ENCODE assay signal across 8 cellular contexts in genomic region chr17:76241205-76241539, GRCh38. TPM values are rescaled to one million over a fixed set of nuclear protein-coding genes. Genes with fewer than 3 reads are reported as not detected.
DNase-seq lines count a peak whose midpoint lies in the region; ATAC-seq, FAIRE-seq and TF ChIP-seq lines count a peak whose summit lies in the region.

No MANE protein-coding gene starts in this region.

- SMC1A ChIA-PET in GM12878 (lab: Charles Lee; ENCODE audit: uncharacterized antibody, unreplicated experiment): no interaction called here

- DNase-seq in GM12878 (ENCODE audit: low read depth, low spot score) (no peak), left lung (peak in 1 of 2 donors; percentile 76), substantia nigra (lab: John Stamatoyannopoulos, UW) (peak in 4 of 49 donors; percentile 16 to 56 (median 32)), urothelium cell line (ENCODE audit: low spot score) (no peak), hepatic stellate cell (ENCODE audit: low spot score) (no peak), NCI-H1048 (lab: John Stamatoyannopoulos, UW) (no peak)

- ATAC-seq in GM12878 (no peak), left lung (peak; percentile 17), HG03196 (IDR thresholded peaks at IDR 0.05; ENCODE audit: unreplicated experiment) (no peak)

- POLR2A ChIA-PET in GM12878 (lab: Charles Lee): interaction anchor here (16.9 kb wide), 1 partner anchor 25 kb away, joined by 341 read pairs; the partner anchor contains the start of gene UBALD2

- WGBS in HUES64: 29% methylated on average over 12 of the region's 12 CpGs
- 59% methylated on average over 12 of the region's 12 CpGs for WGBS in GM12878 (ENCODE audit: insufficient coverage, insufficient replicate concordance, low lambda C conversion rate, missing lambda C conversion rate)

- in situ Hi-C loops in GM12878 (cut with MboI): no loop called here

- no peaks in the 10 kb centered on the region for H4K20me1 ChIP-seq in GM12878 (ENCODE audit: control insufficient read depth, insufficient read depth)

- no peak overlapping the region; the same call in 1 of the 2 replicates for H3K27ac ChIP-seq in HUES64 (ENCODE audit: low read depth, low read length)
- no peak overlapping the region for H3K27ac ChIP-seq in GM12878 (ENCODE audit: control insufficient read depth, insufficient read depth)
- H3K27ac ChIP-seq in left lung: no peak overlapping the region
- H3K27ac ChIP-seq in substantia nigra (ENCODE audit: low read depth, low read length, poor library complexity, severe bottlenecking): peak overlapping the region; percentile 61

- TF ChIP-seq CTCF in GM12878 (IDR thresholded peaks at IDR 0.05 in 2 of 3, conservative IDR thresholded peaks at IDR 0.05 in 1 of 3; ENCODE audit: control insufficient read depth in 2 of 3, extremely low read depth in 1 of 3, insufficient read depth in 1 of 3, low read depth in 3 of 3, low read length in 3 of 3): no peak
- no peak for TF ChIP-seq CTCF in left lung (IDR thresholded peaks at IDR 0.05)

- H3K9me3 ChIP-seq in HUES64 (ENCODE audit: insufficient read depth, low read depth, low read length): no peaks in the 10 kb centered on the region
- H3K9me3 ChIP-seq in GM12878 (replicated peaks; ENCODE audit: control insufficient read depth, insufficient read depth, low read length): no peaks in the 10 kb centered on the region
- H3K9me3 ChIP-seq in left lung: no peaks in the 10 kb centered on the region

- FAIRE-seq in GM12878 (lab: Jason Lieb, UNC) (no peak), urothelium cell line (lab: Jason Lieb, UNC) (no peak)

- H3K4me1 ChIP-seq in HUES64 (ENCODE audit: insufficient read depth, low read length) (peaks cover 2% of the 10 kb centered on the region; the same call in 1 of the 2 replicates), GM12878 (ENCODE audit: control insufficient read depth, insufficient read depth, low read length) (peaks cover 25% of the 10 kb centered on the region), left lung (peaks cover 12 to 16% of the 10 kb centered on the region in 2 donors)

- RAD21 ChIA-PET in GM12878 (lab: Charles Lee; ENCODE audit: unreplicated experiment): interaction anchor here (0.8 kb wide), 1 partner anchor 32 kb away, joined by 3 read pairs; no protein-coding TSS in a partner anchor

- TF ChIP-seq EP300 in GM12878 (IDR thresholded peaks at IDR 0.05; ENCODE audit: borderline replicate concordance in 1 of 2, control insufficient read depth in 1 of 2, low read depth in 2 of 2, low read length in 2 of 2): no peak

- H3K36me3 ChIP-seq in HUES64 (ENCODE audit: insufficient read depth, low read length): no peaks in the 10 kb centered on the region
- no peaks in the 10 kb centered on the region for H3K36me3 ChIP-seq in GM12878 (ENCODE audit: control insufficient read depth in 2 of 2, insufficient read depth in 2 of 2, low read length in 1 of 2)
- no peaks in the 10 kb centered on the region for H3K36me3 ChIP-seq in left lung

- intact Hi-C loops in GM12878 (cut with micrococcal nuclease; ENCODE audit: unreplicated experiment): no loop called here
- intact Hi-C loops in left lung (cut with DNase I): no loop called here

- no peak overlapping the region for H2AFZ ChIP-seq in GM12878 (ENCODE audit: control insufficient read depth, low read depth, low read length)

- no TSS peak for BruUV-seq in GM12878 (replicated peaks; lab: Mats Ljungman, UMichigan)

- peak overlapping the region; percentile 99 for H3K4me2 ChIP-seq in GM12878 (ENCODE audit: control insufficient read depth, insufficient read depth)

- TF ChIP-seq POLR2A in GM12878 (IDR thresholded peaks at IDR 0.05; ENCODE audit: low read depth, low read length): no peak

- H3K27me3 ChIP-seq in HUES64 (ENCODE audit: insufficient read depth, low read length) (peaks cover 55% of the 10 kb centered on the region), GM12878 (replicated peaks in 1 of 2; ENCODE audit: control insufficient read depth in 2 of 2, insufficient read depth in 2 of 2, low read length in 1 of 2) (peaks cover 0 to 3% of the 10 kb centered on the region in 2 experiments; a peak in 2 of 4 replicates), left lung (peaks cover 8 to 74% of the 10 kb centered on the region in 2 donors)

- H3K9ac ChIP-seq in HUES64 (ENCODE audit: low read depth, low read length) (peak overlapping the region; percentile 73), GM12878 (ENCODE audit: control insufficient read depth, insufficient read depth, low read length) (no peak overlapping the region; the same call in 1 of the 2 replicates)

- TF ChIP-seq RAD21 in GM12878 (IDR thresholded peaks at IDR 0.05; ENCODE audit: insufficient read depth, low read depth, low read length): no peak

- no peaks in the 10 kb centered on the region for H3K79me2 ChIP-seq in GM12878 (ENCODE audit: control insufficient read depth, insufficient read depth, low read length)

- CTCF ChIA-PET in GM12878 (lab: Yijun Ruan, JAX): interaction anchor here (0.6 to 0.7 kb wide), 2 partner anchors 68 to 244 kb away, joined by 3 read pairs; no protein-coding TSS in a partner anchor

- H3K4me3 ChIP-seq in HUES64 (ENCODE audit: low read length) (peak overlapping the region; percentile 59), GM12878 (0 out of 2 replicates have a peak overlapping the region, but pooled peaks have one; percentile 56), left lung (peak overlapping the region; percentile 48 to 49)

TF ChIP-seq in GM12878, 131 proteins besides CTCF, POLR2A, EP300 and RAD21 (continues in another document):
- no peak for TF ChIP-seq ETV6 (conservative IDR thresholded peaks at IDR 0.05 in 1 of 2, IDR thresholded peaks at IDR 0.05 in 1 of 2; ENCODE audit: borderline replicate concordance in 1 of 2, low read depth in 1 of 2)
- no peak for TF ChIP-seq JUNB (IDR thresholded peaks at IDR 0.05)
- no peak for TF ChIP-seq HCFC1 (IDR thresholded peaks at IDR 0.05; ENCODE audit: low read length)
- TF ChIP-seq EGR1 (IDR thresholded peaks at IDR 0.05; ENCODE audit: borderline replicate concordance in 1 of 2, low read depth in 2 of 2, low read length in 2 of 2): no peak
- TF ChIP-seq GABPA (IDR thresholded peaks at IDR 0.05; ENCODE audit: low read depth): no peak
- TF ChIP-seq ZNF24 (IDR thresholded peaks at IDR 0.05): no peak
- no peak for TF ChIP-seq CHD1 (IDR thresholded peaks at IDR 0.05; ENCODE audit: low read depth, low read length)
- no peak for TF ChIP-seq ZNF207 (IDR thresholded peaks at IDR 0.05; ENCODE audit: borderline replicate concordance)
- no peak for TF ChIP-seq SREBF2 (IDR thresholded peaks at IDR 0.05; ENCODE audit: low read length)
- TF ChIP-seq IRF5 (IDR thresholded peaks at IDR 0.05; ENCODE audit: borderline replicate concordance): no peak

RNA-seq across cellular contexts. Expression of gene RNF157, which starts 0.9 kb away (rescaled TPM):
- 5.7 TPM for polyA plus RNA-seq in HUES64 (2013, experiment 1 of 2)
- 11.3 TPM for polyA plus RNA-seq in HUES64 (2013, experiment 2 of 2)
- total RNA-seq in GM12878 (2013; cell fraction: nucleolus; rRNA removed): 1.4 and 2.8 TPM in 2 replicates
- total RNA-seq in GM12878 (2014; rRNA removed): 9.7 and 10.4 TPM in 2 replicates
- total RNA-seq in GM12878 (2014; rRNA removed; fragmentation: Illumina TruSeq; extraction: Trizol): 10.4 and 11.8 TPM in 2 replicates
- 14.8 and 17.9 TPM in 2 replicates for total RNA-seq in GM12878 (2021)
- polyA plus RNA-seq in GM12878 (2011; ENCODE audit: low read depth): 5.8 TPM
- 6.0 and 7.3 TPM in 2 replicates for polyA plus RNA-seq in GM12878 (2011; rRNA removed)
- 7.3 and 8.6 TPM in 2 replicates for polyA plus RNA-seq in GM12878 (2011; cell fraction: cytosol; rRNA removed)
- polyA plus RNA-seq in GM12878 (2011; cell fraction: nucleus; rRNA removed): 3.7 and 4.7 TPM in 2 replicates
- 6.4 and 8.4 TPM in 2 replicates for polyA plus RNA-seq in GM12878 (2012)
- 14.1 and 15.9 TPM in 2 replicates for polyA plus RNA-seq in GM12878 (2014; fragmentation: Illumina TruSeq; extraction: Trizol)
- 1 to 10 TPM; 5.2 to 9.5 TPM for polyA plus RNA-seq in GM12878 (2014; fragmentation: Nextera tagmentation; extraction: Ambion mirVana)
- polyA plus RNA-seq in GM12878 (2014; rRNA removed): 12.1 and 12.3 TPM in 2 replicates
- polyA plus RNA-seq in GM12878 (2016; fragmentation: Nextera tagmentation; extraction: Ambion mirVana): 1 to 10 TPM; 1.4 to 3.4 TPM
- 6.6 and 10.4 TPM in 2 replicates for polyA minus RNA-seq in GM12878 (2011; rRNA and poly(A)+ RNA removed)
- polyA minus RNA-seq in GM12878 (2011; cell fraction: cytosol; rRNA and poly(A)+ RNA removed): 3.1 and 4.8 TPM in 2 replicates
- 2.5 and 6.2 TPM in 2 replicates for polyA minus RNA-seq in GM12878 (2011; cell fraction: nucleus; rRNA and poly(A)+ RNA removed)
- total RNA-seq in left lung: 1 to 10 TPM in 1 of 2 donors, under 1 TPM in 1; 0.79 to 1.4 TPM

RNA-seq across cellular contexts. Expression of gene UBALD2, which starts 24.0 kb away (rescaled TPM):
- polyA plus RNA-seq in HUES64 (2013, experiment 1 of 2): 15.2 TPM
- 22.7 TPM for polyA plus RNA-seq in HUES64 (2013, experiment 2 of 2)
- total RNA-seq in GM12878 (2013; cell fraction: nucleolus; rRNA removed): 10.7 and 18.0 TPM in 2 replicates
- 54.7 and 63.4 TPM in 2 replicates for total RNA-seq in GM12878 (2014; rRNA removed)
- total RNA-seq in GM12878 (2014; rRNA removed; fragmentation: Illumina TruSeq; extraction: Trizol): 12.3 and 17.1 TPM in 2 replicates
- 130 and 132 TPM in 2 replicates for total RNA-seq in GM12878 (2021)
- polyA plus RNA-seq in GM12878 (2011; ENCODE audit: low read depth): 44.7 TPM
- 50.3 and 165 TPM in 2 replicates for polyA plus RNA-seq in GM12878 (2011; rRNA removed)
- polyA plus RNA-seq in GM12878 (2011; cell fraction: cytosol; rRNA removed): 54.9 and 77.4 TPM in 2 replicates
- polyA plus RNA-seq in GM12878 (2011; cell fraction: nucleus; rRNA removed): 56.6 and 64.5 TPM in 2 replicates
- 98.6 and 132 TPM in 2 replicates for polyA plus RNA-seq in GM12878 (2012)
- 12.1 and 24.0 TPM in 2 replicates for polyA plus RNA-seq in GM12878 (2014; fragmentation: Illumina TruSeq; extraction: Trizol)
- 10 to 100 TPM in 1 of 2 experiments, 1 to 10 TPM in 1; 4.4 to 16.4 TPM for polyA plus RNA-seq in GM12878 (2014; fragmentation: Nextera tagmentation; extraction: Ambion mirVana)
- 66.4 and 81.1 TPM in 2 replicates for polyA plus RNA-seq in GM12878 (2014; rRNA removed)
- 1 to 10 TPM; 2.8 TPM for polyA plus RNA-seq in GM12878 (2016; fragmentation: Nextera tagmentation; extraction: Ambion mirVana)
- 24.4 and 40.4 TPM in 2 replicates for polyA minus RNA-seq in GM12878 (2011; rRNA and poly(A)+ RNA removed)
- 55.5 and 60.7 TPM in 2 replicates for polyA minus RNA-seq in GM12878 (2011; cell fraction: cytosol; rRNA and poly(A)+ RNA removed)
- 18.3 and 30.3 TPM in 2 replicates for polyA minus RNA-seq in GM12878 (2011; cell fraction: nucleus; rRNA and poly(A)+ RNA removed)
- 10 to 100 TPM; 45.7 to 52.7 TPM for total RNA-seq in left lung
